1 cellular context compared by ENCODE assay signal in genomic region chr6:124661231-124661630, GRCh38.
TF ChIP-seq lines count a peak whose summit lies in the region.

No MANE protein-coding gene starts in this region.

TF ChIP-seq in neural cell, 6 proteins besides CTCF, POLR2A, EP300 and RAD21 (continued from another document):
- TF ChIP-seq REST (IDR thresholded peaks at IDR 0.05; ENCODE audit: borderline replicate concordance): peak; percentile 40
